21 cellular contexts compared by ENCODE assay signal in genomic region chr5:89703799-89704198, GRCh38.
A peak's percentile ranks its signal among the peaks of the same experiment; 100 is the strongest.
DNase-seq lines count a peak whose midpoint lies in the region; ATAC-seq and TF ChIP-seq lines count a peak whose summit lies in the region.
"Had no signal": no experiment of that assay in that cellular context is flagged by ENCODE, and none has a peak within 500 bp of the region (broad histone marks: within the 10 kb centered on the region; RNA-seq: fewer than 3 reads in every experiment).

No MANE protein-coding gene starts in this region.

- no peaks in the 10 kb centered on the region for H3K9me3 Mint-ChIP-seq in endothelial cell (ENCODE audit: unreplicated experiment)
- no peaks in the 10 kb centered on the region for H3K9me3 Mint-ChIP-seq in T-helper 2 cell treated with Interferon-gamma antibody and Interleukin-4, amounts not matched to agents 5 μg/mL and 100 μg/mL, for 36 hours

- no CpG with 5 or more reads among the region's 1 CpG for WGBS in HUES64
- WGBS in mesodermal cell (ENCODE audit: insufficient coverage in 2 of 2), 2 experiments, result no CpG with 5 or more reads among the region's 1 CpG

- H3K36me3 ChIP-seq in HUES64 (ENCODE audit: insufficient read depth, low read length), result no peaks in the 10 kb centered on the region
- no peaks in the 10 kb centered on the region for H3K36me3 ChIP-seq in mesodermal cell (ENCODE audit: control insufficient read depth, insufficient read depth, low read length)
- H3K36me3 ChIP-seq: gastroesophageal sphincter had no signal

- no peaks in the 10 kb centered on the region for H3K27me3 ChIP-seq in HUES64 (ENCODE audit: insufficient read depth, low read length)
- H3K27me3 ChIP-seq: gastroesophageal sphincter had no signal

- H3K4me1 ChIP-seq in HUES64 (ENCODE audit: insufficient read depth, low read length) (peaks cover 46% of the 10 kb centered on the region), mesodermal cell (ENCODE audit: control insufficient read depth, insufficient read depth, low read length, poor library complexity, severe bottlenecking) (peaks cover 7% of the 10 kb centered on the region)
- H3K4me1 ChIP-seq: gastroesophageal sphincter had no signal

- no peak for TF ChIP-seq CTCF in endothelial cell (IDR thresholded peaks at IDR 0.05; ENCODE audit: unreplicated experiment)

- H3K9ac ChIP-seq in HUES64 (ENCODE audit: low read depth, low read length), result peak overlapping the region; percentile 64

- peak; percentile 17 for DNase-seq in AG08395 (ENCODE audit: low spot score)
- DNase-seq in endothelial cell (ENCODE audit: low spot score), result peak; percentile 8
- no peak for DNase-seq in activated naive CD4-positive, alpha-beta T cell treated with Interleukin-2 at 50 U/mL for 16 hours
- DNase-seq in mucosa of gallbladder (ENCODE audit: low spot score), result no peak
- DNase-seq in T-helper 2 cell treated with Interferon-gamma antibody and Interleukin-4, amounts not matched to agents 5 μg/mL and 100 μg/mL, for 36 hours (ENCODE audit: low spot score), result no peak
- DNase-seq: activated naive CD4-positive, alpha-beta T cell treated with anti-CD3 and anti-CD28 coated beads, Interleukin-2, amount 50 U/mL, for 16 hours; DMS 273 treated with DMSO at 0.1 percent for 48 hours; left colon; naive B cell; NCI-H2029; NCI-H748 treated with DMSO at 0.1 percent for 48 hours; T-helper 2 cell had no signal

- no peaks in the 10 kb centered on the region for H3K9me3 ChIP-seq in HUES64 (ENCODE audit: insufficient read depth, low read depth, low read length)
- H3K9me3 ChIP-seq in mesodermal cell (ENCODE audit: control insufficient read depth, low read length), result no peaks in the 10 kb centered on the region
- H3K9me3 ChIP-seq: gastroesophageal sphincter had no signal

- peak overlapping the region; percentile 14 for H3K4me3 ChIP-seq in HUES64 (ENCODE audit: low read length)
- no peak overlapping the region for H3K4me3 ChIP-seq in mesodermal cell (ENCODE audit: extremely low read depth, insufficient read depth, low read length, poor library complexity, severe bottlenecking)
- H3K4me3 ChIP-seq: gastroesophageal sphincter had no signal

- H3K4me1 Mint-ChIP-seq in endothelial cell (ENCODE audit: unreplicated experiment), result peaks cover 33% of the 10 kb centered on the region
- H3K4me1 Mint-ChIP-seq in T-helper 2 cell treated with Interferon-gamma antibody and Interleukin-4, amounts not matched to agents 5 μg/mL and 100 μg/mL, for 36 hours (ENCODE audit: low read depth), result no peaks in the 10 kb centered on the region
- H3K4me1 Mint-ChIP-seq: stimulated activated memory B cell treated with anti-CD40 and anti-IgM and Interleukin-4, amounts not matched to agents 10 μg/mL and 1 μg/mL and 100 μg/mL, for 72 hours had no signal

- no peak overlapping the region for H3K27ac Mint-ChIP-seq in endothelial cell (ENCODE audit: unreplicated experiment)
- H3K27ac Mint-ChIP-seq in T-helper 2 cell treated with Interferon-gamma antibody and Interleukin-4, amounts not matched to agents 5 μg/mL and 100 μg/mL, for 36 hours, result no peak overlapping the region
- H3K27ac Mint-ChIP-seq: naive B cell; stimulated activated memory B cell treated with anti-CD40 and anti-IgM and Interleukin-4, amounts not matched to agents 10 μg/mL and 1 μg/mL and 100 μg/mL, for 72 hours had no signal

- no peak overlapping the region for H3K4me3 Mint-ChIP-seq in endothelial cell (ENCODE audit: unreplicated experiment)
- H3K4me3 Mint-ChIP-seq in T-helper 2 cell treated with Interferon-gamma antibody and Interleukin-4, amounts not matched to agents 5 μg/mL and 100 μg/mL, for 36 hours, result no peak overlapping the region
- H3K4me3 Mint-ChIP-seq: naive B cell; stimulated activated memory B cell treated with anti-CD40 and anti-IgM and Interleukin-4, amounts not matched to agents 10 μg/mL and 1 μg/mL and 100 μg/mL, for 72 hours had no signal

- H3K27ac ChIP-seq in HUES64 (ENCODE audit: low read depth, low read length) (peak overlapping the region; percentile 87), mesodermal cell (ENCODE audit: low read depth, low read length, severe bottlenecking) (peak overlapping the region; percentile 11)
- H3K27ac ChIP-seq: gastroesophageal sphincter, HL-60, RWPE1 had no signal

- H3K36me3 Mint-ChIP-seq in endothelial cell (ENCODE audit: low read depth, unreplicated experiment), result no peaks in the 10 kb centered on the region
- H3K36me3 Mint-ChIP-seq in T-helper 2 cell treated with Interferon-gamma antibody and Interleukin-4, amounts not matched to agents 5 μg/mL and 100 μg/mL, for 36 hours (ENCODE audit: low read depth), result no peaks in the 10 kb centered on the region
- H3K36me3 Mint-ChIP-seq: stimulated activated memory B cell treated with anti-CD40 and anti-IgM and Interleukin-4, amounts not matched to agents 10 μg/mL and 1 μg/mL and 100 μg/mL, for 72 hours had no signal

- no peak for ATAC-seq in HG02938 (IDR thresholded peaks at IDR 0.05; ENCODE audit: unreplicated experiment)
- ATAC-seq: gastroesophageal sphincter; HCT116; left colon; sciatic nerve; stimulated activated memory B cell treated with anti-CD40 and anti-IgM and Interleukin-4, amounts not matched to agents 10 μg/mL and 1 μg/mL and 100 μg/mL, for 72 hours had no signal

- no peaks in the 10 kb centered on the region for H3K27me3 Mint-ChIP-seq in endothelial cell (ENCODE audit: unreplicated experiment)
- no peaks in the 10 kb centered on the region for H3K27me3 Mint-ChIP-seq in T-helper 2 cell treated with Interferon-gamma antibody and Interleukin-4, amounts not matched to agents 5 μg/mL and 100 μg/mL, for 36 hours (ENCODE audit: low read depth)
- H3K27me3 Mint-ChIP-seq: naive B cell had no signal

Comparison
In these comparisons a context has a peak if more than half of its experiments do, and no peak if none do; other contexts are left out.
1. DNase-seq: peak in AG08395 (single experiment) and endothelial cell (single experiment); none in activated naive CD4-positive, alpha-beta T cell treated with Interleukin-2 at 50 U/mL for 16 hours (single experiment), mucosa of gallbladder (single experiment) and T-helper 2 cell treated with Interferon-gamma antibody and Interleukin-4, amounts not matched to agents 5 μg/mL and 100 μg/mL, for 36 hours (single experiment).